In the genomic region with DNA sequence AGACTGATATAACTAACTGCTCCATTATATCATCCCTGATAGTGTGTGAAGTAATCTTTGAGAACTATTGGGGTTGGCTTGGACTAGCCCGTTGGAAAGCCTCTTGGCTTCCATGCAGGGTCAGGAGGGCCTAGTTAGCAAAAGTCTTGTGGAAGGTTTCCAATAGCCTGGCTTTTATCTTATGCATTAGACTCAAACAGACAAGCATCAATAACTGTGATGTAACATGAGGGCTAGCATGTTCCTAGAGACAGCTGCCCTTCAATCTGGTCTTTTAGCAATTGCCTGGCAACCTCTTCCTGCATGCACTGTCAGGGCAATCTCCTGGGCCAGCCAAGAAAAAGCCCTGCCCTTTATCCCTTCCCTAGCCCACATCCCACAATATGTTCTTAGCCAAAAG, we compare ENCODE assay signal across 22 cellular contexts. TPM values are rescaled to one million over a fixed set of nuclear protein-coding genes. Genes with fewer than 3 reads are reported as not detected.
DNase-seq lines count a peak whose midpoint lies in the region; ATAC-seq and TF ChIP-seq lines count a peak whose summit lies in the region.
"Had no signal": no experiment of that assay in that cellular context is flagged by ENCODE, and none has a peak within 500 bp of the region (broad histone marks: within the 10 kb centered on the region; RNA-seq: fewer than 3 reads in every experiment).

No MANE protein-coding gene starts in this region.

- intact Hi-C loops in PC-3 (cut with micrococcal nuclease) (loop anchor here (2.0 kb wide), 3 partner anchors 15 to 69 kb away; no protein-coding TSS in a partner anchor), sciatic nerve (cut with DNase I) (no loop called here)

- CTCF ChIA-PET in PC-3 (lab: Charles Lee), result no interaction called here

- peaks cover 3% of the 10 kb centered on the region; the same call in 1 of the 2 replicates for H3K9me2 ChIP-seq in PC-3 (replicated peaks; ENCODE audit: low read length)

- 0 out of 2 replicates have a peak overlapping the region, but pooled peaks have one; percentile 68 for H3K27ac ChIP-seq in PC-3 (ENCODE audit: low read length)
- H3K27ac ChIP-seq: neural progenitor cell, suprapubic skin had no signal

- H3K36me3 ChIP-seq in PC-3 (ENCODE audit: low read depth, low read length), result no peaks in the 10 kb centered on the region
- H3K36me3 ChIP-seq: neural progenitor cell, suprapubic skin had no signal

- POLR2A ChIA-PET in PC-3 (lab: Charles Lee; ENCODE audit: unreplicated experiment), result no interaction called here

- no peak overlapping the region for H3K9ac ChIP-seq in PC-3 (ENCODE audit: low read length)
- H3K9ac ChIP-seq: neural progenitor cell had no signal

- ATAC-seq in PC-3, result no peak
- ATAC-seq in sciatic nerve, result peak; percentile 56
- no peak for ATAC-seq in left lobe of liver
- no peak for ATAC-seq in GM19452 (IDR thresholded peaks at IDR 0.05; ENCODE audit: unreplicated experiment)

- H3K4me3 ChIP-seq in PC-3 (ENCODE audit: low read length) (no peak overlapping the region), fibroblast of the aortic adventitia (ENCODE audit: low read depth, low read length) (no peak overlapping the region)
- H3K4me3 ChIP-seq: neural progenitor cell, suprapubic skin had no signal

- H3K79me2 ChIP-seq in PC-3 (ENCODE audit: low read length), result no peaks in the 10 kb centered on the region

- TF ChIP-seq CTCF in PC-3 (conservative IDR thresholded peaks at IDR 0.05; ENCODE audit: low read depth, low read length) (no peak), fibroblast of the aortic adventitia (IDR thresholded peaks at IDR 0.05; ENCODE audit: insufficient read depth, low read length) (no peak)

- 0 out of 2 replicates have a peak overlapping the region, but pooled peaks have one; percentile 60 for H3K4me2 ChIP-seq in PC-3 (ENCODE audit: low read length)
- H3K4me2 ChIP-seq: neural progenitor cell had no signal

- peak; percentile 8 for DNase-seq in DMS 273 treated with DMSO at 0.1 percent for 48 hours (lab: John Stamatoyannopoulos, UW)
- no peak for DNase-seq in PC-3
- peak; percentile 59 for DNase-seq in fibroblast of the aortic adventitia (ENCODE audit: low read depth)
- DNase-seq in sciatic nerve (ENCODE audit: low spot score), result no peak
- no peak for DNase-seq in NCI-H345 (lab: John Stamatoyannopoulos, UW)
- DNase-seq in left lobe of liver (ENCODE audit: low spot score), result no peak
- no peak for DNase-seq in NAMALWA (ENCODE audit: low spot score)
- DNase-seq: activated CD4-positive, alpha-beta T cell treated with anti-CD3 and anti-CD28 coated beads for 48 hours; activated naive CD4-positive, alpha-beta T cell treated with anti-CD3 and anti-CD28 coated beads for 36 hours; cortex of kidney; DMS153; H9; immature natural killer cell; mesendoderm; NCI-H187 treated with DMSO at 0.1 percent for 48 hours; NCI-H774; SHP77; stimulated activated CD4-positive, alpha-beta T cell treated with anti-CD3 and anti-CD28 coated beads, Interleukin-2, amount 100 ng/mL, for 24 hours; T-helper 9 cell had no signal

- H3K9me3 ChIP-seq in PC-3 (ENCODE audit: low read length), result no peaks in the 10 kb centered on the region
- H3K9me3 ChIP-seq: suprapubic skin had no signal

- BruUV-seq in PC-3 (replicated peaks; lab: Mats Ljungman, UMichigan), result no TSS peak

- peaks cover 31% of the 10 kb centered on the region for H3K4me1 ChIP-seq in PC-3 (ENCODE audit: insufficient read depth, low read length)
- H3K4me1 ChIP-seq: neural progenitor cell, suprapubic skin had no signal

- H2AFZ ChIP-seq in PC-3 (ENCODE audit: low read length), result no peak overlapping the region
- H2AFZ ChIP-seq: neural progenitor cell had no signal

- H4K20me1 ChIP-seq in PC-3 (ENCODE audit: low read length), result no peaks in the 10 kb centered on the region

- no peaks in the 10 kb centered on the region for H3K27me3 ChIP-seq in PC-3 (ENCODE audit: low read length)
- H3K27me3 ChIP-seq: neural progenitor cell, suprapubic skin had no signal

- peaks cover 8% of the 10 kb centered on the region for H3F3A ChIP-seq in PC-3 (ENCODE audit: low read length, unreplicated experiment)

RNA-seq across cellular contexts. Expression of gene SLC8A1, which starts 18.2 kb away (rescaled TPM):
- 1.3 and 1.6 TPM in 2 replicates for total RNA-seq in PC-3 (2014; rRNA removed)
- 39.1 and 112 TPM in 2 replicates for total RNA-seq in fibroblast of the aortic adventitia (ENCODE audit: low replicate concordance)
- total RNA-seq in sciatic nerve, result 21.0 TPM
- 6.0 TPM for total RNA-seq in left lobe of liver

Comparison
In these comparisons a context has a peak if more than half of its experiments do, and no peak if none do; other contexts are left out.
1. DNase-seq: peak in DMS 273 treated with DMSO at 0.1 percent for 48 hours (single experiment) and fibroblast of the aortic adventitia (single experiment); none in PC-3 (single experiment), sciatic nerve (single experiment), NCI-H345 (single experiment), left lobe of liver (single experiment) and NAMALWA (single experiment).